7 cellular contexts compared by ENCODE assay signal in genomic region chr3:25783661-25784512, GRCh38. TPM values are rescaled to one million over a fixed set of nuclear protein-coding genes. Genes with fewer than 3 reads are reported as not detected.
A peak's percentile ranks its signal among the peaks of the same experiment; 100 is the strongest.
DNase-seq lines count a peak whose midpoint lies in the region; ATAC-seq and TF ChIP-seq lines count a peak whose summit lies in the region.

No MANE protein-coding gene starts in this region.

- H3K4me1 ChIP-seq in DOHH2 (ENCODE audit: control insufficient read depth, low read length): peaks cover 52% of the 10 kb centered on the region
- H3K4me1 ChIP-seq in testis: peaks cover 7% of the 10 kb centered on the region

- H3K4me2 ChIP-seq in DOHH2 (ENCODE audit: low read length): peak overlapping the region; percentile 64

- intact Hi-C loops in lower leg skin (cut with DNase I; ENCODE audit: low total_unique reads): no loop called here
- intact Hi-C loops in testis (cut with DNase I; ENCODE audit: low total_unique reads): no loop called here

- no peaks in the 10 kb centered on the region for H3K9me2 ChIP-seq in DOHH2 (replicated peaks; ENCODE audit: control insufficient read depth, low read length)

- H3K9me3 ChIP-seq in DOHH2 (ENCODE audit: control insufficient read depth, insufficient read depth, low read length) (no peaks in the 10 kb centered on the region), testis (no peaks in the 10 kb centered on the region)

- TF ChIP-seq CTCF in DOHH2 (IDR thresholded peaks at IDR 0.05; ENCODE audit: low read depth, low read length, poor library complexity, severe bottlenecking) (no peak), coronary artery (IDR thresholded peaks at IDR 0.05) (no peak), lower leg skin (IDR thresholded peaks at IDR 0.05) (no peak), testis (IDR thresholded peaks at IDR 0.05) (peak in 1 of 3 experiments; percentile 4)

- 0 out of 2 replicates have a peak, but pooled peaks cover 4% of the 10 kb centered on the region for H3F3A ChIP-seq in DOHH2 (ENCODE audit: control insufficient read depth, insufficient read depth)

- H3K36me3 ChIP-seq in DOHH2 (ENCODE audit: control insufficient read depth, low read length) (peaks cover 26% of the 10 kb centered on the region), testis (ENCODE audit: low read depth, missing control alignments) (no peaks in the 10 kb centered on the region)

- H3K27me3 ChIP-seq in DOHH2 (ENCODE audit: control insufficient read depth, low read length): no peaks in the 10 kb centered on the region
- H3K27me3 ChIP-seq in testis: no peaks in the 10 kb centered on the region

- DNase-seq in RPMI7951 (ENCODE audit: low read depth) (peak; percentile 43), coronary artery (ENCODE audit: low spot score) (peak; percentile 84), lower leg skin (ENCODE audit: low spot score in 2 of 2) (peak; percentile 31 to 91), testis (peak; percentile 62)

- H3K4me3 ChIP-seq in DOHH2 (ENCODE audit: low read length) (peak overlapping the region; percentile 85), coronary artery (peak overlapping the region; percentile 90), lower leg skin (ENCODE audit: low read depth, poor library complexity, severe bottlenecking) (peak overlapping the region; percentile 55), testis (peak overlapping the region; percentile 75 to 85)

- H3K79me2 ChIP-seq in DOHH2 (ENCODE audit: control insufficient read depth, low read length): peaks cover 54% of the 10 kb centered on the region

- TF ChIP-seq POLR2A in lower leg skin (IDR thresholded peaks at IDR 0.05) (no peak), testis (IDR thresholded peaks at IDR 0.05) (no peak)

- peaks cover 7% of the 10 kb centered on the region; the same call in 1 of the 2 replicates for H4K20me1 ChIP-seq in DOHH2 (ENCODE audit: control insufficient read depth, insufficient read depth, low read depth, low read length)

- ATAC-seq in GM19463 (IDR thresholded peaks at IDR 0.05; ENCODE audit: unreplicated experiment) (peak; percentile 27), HG03521 (IDR thresholded peaks at IDR 0.05; ENCODE audit: unreplicated experiment) (peak; percentile 18)

- WGBS in lower leg skin, 2 donors: 12 to 21% methylated on average over 27 to 34 of the region's 34 CpGs
- WGBS in testis, 2 donors: 16 to 28% methylated on average over 19 to 33 of the region's 34 CpGs

- H3K27ac ChIP-seq in DOHH2 (ENCODE audit: low read depth, low read length) (peak overlapping the region; percentile 46), coronary artery (peak overlapping the region; percentile 90 to 93), testis (peak overlapping the region; percentile 71 to 80)

RNA-seq across cellular contexts. Expression of gene NGLY1, which starts 0.6 kb away (rescaled TPM):
- total RNA-seq in RPMI7951 (2014; rRNA removed; shearing (Covaris generic)): 50.9 and 52.5 TPM in 2 replicates
- total RNA-seq in lower leg skin: 10 to 100 TPM; 10.2 to 21.1 (median 17.0) TPM
- total RNA-seq in testis: 100 to 1,000 TPM in 1 of 2 donors, 10 to 100 TPM in 1; 58.2 to 107 TPM
- 108 TPM for polyA plus RNA-seq in testis (ENCODE audit: insufficient read depth, low read depth, low replicate concordance)

RNA-seq across cellular contexts. Expression of gene OXSM, which starts 6.0 kb away (rescaled TPM):
- 18.1 and 28.0 TPM in 2 replicates for total RNA-seq in RPMI7951 (2014; rRNA removed; shearing (Covaris generic))
- 1 to 10 TPM; 7.0 to 9.1 (median 8.4) TPM for total RNA-seq in lower leg skin
- total RNA-seq in testis: 10 to 100 TPM; 21.9 to 26.1 TPM
- 27.8 TPM for polyA plus RNA-seq in testis (ENCODE audit: insufficient read depth, low read depth, low replicate concordance)

Comparison
In these comparisons a context has a peak if more than half of its experiments do, and no peak if none do; other contexts are left out.
1. Peak in every context shown above with its lines: DNase-seq, ATAC-seq, H3K4me3 ChIP-seq and H3K27ac ChIP-seq.